18 cellular contexts compared by ENCODE assay signal in the genomic region with DNA sequence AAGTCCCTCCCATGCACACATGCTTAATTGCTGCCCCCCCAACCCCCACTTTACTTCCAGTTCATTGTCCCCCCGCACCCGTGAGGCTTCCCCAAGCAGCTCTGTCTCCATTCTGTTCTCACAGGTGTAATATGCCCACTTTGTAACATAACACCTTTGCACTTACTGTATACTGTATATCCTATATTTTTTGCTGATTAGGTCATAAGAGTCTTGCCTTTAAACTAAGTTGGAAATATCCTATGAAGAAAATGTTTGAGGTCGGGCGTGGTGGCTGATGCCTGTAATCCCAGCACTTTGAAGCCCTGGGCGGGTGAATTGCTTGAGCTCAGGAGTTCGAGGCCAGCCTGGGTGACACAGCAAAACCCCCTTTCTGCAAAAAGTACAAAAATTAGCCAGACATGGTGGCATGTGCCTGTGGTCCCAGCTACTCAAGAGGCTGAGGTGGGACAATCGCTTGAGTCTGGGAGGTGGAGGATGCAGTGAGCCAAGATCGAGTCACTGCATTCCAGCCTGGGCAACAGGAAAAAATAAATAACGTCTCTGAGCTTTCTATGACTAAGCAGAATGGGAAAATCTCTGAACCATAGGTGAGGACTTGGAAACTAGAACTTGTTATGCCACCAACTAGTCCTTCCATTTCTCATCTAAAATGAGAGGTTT.
DNase-seq lines count a peak whose midpoint lies in the region; ATAC-seq, FAIRE-seq and TF ChIP-seq lines count a peak whose summit lies in the region.
"Had no signal": no experiment of that assay in that cellular context is flagged by ENCODE, and none has a peak within 500 bp of the region (broad histone marks: within the 10 kb centered on the region; RNA-seq: fewer than 3 reads in every experiment).

No MANE protein-coding gene starts in this region.

- no peaks in the 10 kb centered on the region for H4K20me1 ChIP-seq in endothelial cell of umbilical vein (replicated peaks; ENCODE audit: control insufficient read depth, extremely low read depth, insufficient read depth, low read length)

- no peak overlapping the region for H3K4me3 Mint-ChIP-seq in activated naive CD8-positive, alpha-beta T cell
- H3K4me3 Mint-ChIP-seq in activated naive CD8-positive, alpha-beta T cell treated with anti-CD3 and anti-CD28 coated beads for 36 hours = no peak overlapping the region
- no peak overlapping the region for H3K4me3 Mint-ChIP-seq in stimulated activated naive B cell treated with anti-CD40 and anti-IgM and Interleukin-4, amounts not matched to agents 10 μg/mL and 1 μg/mL and 100 μg/mL, for 72 hours

- ATAC-seq in stimulated activated naive B cell treated with anti-CD40 and anti-IgM and Interleukin-4, amounts not matched to agents 10 μg/mL and 1 μg/mL and 100 μg/mL, for 72 hours (replicated peaks) = no peak
- no peak for ATAC-seq in HG02884 (IDR thresholded peaks at IDR 0.05; ENCODE audit: unreplicated experiment)
- no peak for ATAC-seq in body of pancreas
- ATAC-seq: gastrocnemius medialis had no signal

- CTCF ChIA-PET in endothelial cell of umbilical vein (lab: Charles Lee) = interaction anchor here (0.7 to 4.2 kb wide), 4 partner anchors 15 to 978 kb away, joined by 3 to 22 read pairs (median 4); no protein-coding TSS in a partner anchor

- H3K27ac ChIP-seq in endothelial cell of umbilical vein (ENCODE audit: insufficient read depth, low read depth, low read length) (peak overlapping the region; percentile 62), adrenal gland (no peak overlapping the region), body of pancreas (no peak overlapping the region)
- H3K27ac ChIP-seq: colonic mucosa, prostate gland had no signal

- H3K4me3 ChIP-seq in endothelial cell of umbilical vein (replicated peaks in 1 of 3; ENCODE audit: insufficient read depth in 1 of 3, low read depth in 1 of 3, low read length in 3 of 3) (no peak overlapping the region), adrenal gland (no peak overlapping the region), body of pancreas (no peak overlapping the region)
- H3K4me3 ChIP-seq: colonic mucosa, gastrocnemius medialis, prostate gland had no signal

- H3K4me1 Mint-ChIP-seq in activated naive CD8-positive, alpha-beta T cell (ENCODE audit: low read depth) = peaks cover 10% of the 10 kb centered on the region
- peaks cover 8% of the 10 kb centered on the region for H3K4me1 Mint-ChIP-seq in activated naive CD8-positive, alpha-beta T cell treated with anti-CD3 and anti-CD28 coated beads for 36 hours
- no peaks in the 10 kb centered on the region for H3K4me1 Mint-ChIP-seq in stimulated activated naive B cell treated with anti-CD40 and anti-IgM and Interleukin-4, amounts not matched to agents 10 μg/mL and 1 μg/mL and 100 μg/mL, for 72 hours

- peak overlapping the region; percentile 10 for H2AFZ ChIP-seq in endothelial cell of umbilical vein (ENCODE audit: low read depth, low read length)

- WGBS in adrenal gland, 4 donors = 84 to 90% (median 87%) methylated on average over 9 of the region's 9 CpGs
- 89% methylated on average over 9 of the region's 9 CpGs for WGBS in body of pancreas, 2 donors

- DNase-seq in activated naive CD8-positive, alpha-beta T cell treated with anti-CD3 and anti-CD28 coated beads for 36 hours = no peak
- DNase-seq in NCI-H460 (ENCODE audit: extremely low read depth, low read depth) (peak; percentile 27), endothelial cell of umbilical vein (ENCODE audit: low read depth, low spot score) (peak; percentile 65), adrenal gland (no peak), body of pancreas (no peak)
- DNase-seq in stimulated activated naive B cell treated with anti-CD40 and anti-IgM and Interleukin-4, amounts not matched to agents 10 μg/mL and 1 μg/mL and 100 μg/mL, for 72 hours = no peak
- DNase-seq: activated CD4-positive, alpha-beta T cell treated with anti-CD3 and anti-CD28 coated beads for 4 hours; activated effector memory CD4-positive, alpha-beta T cell treated with anti-CD3 and anti-CD28 coated beads, Interleukin-2, amount 50 U/mL, for 16 hours; BE2C; colonic mucosa; gastrocnemius medialis; GDM1; Karpas-422; stimulated activated CD4-positive, alpha-beta T cell treated with anti-CD3 and anti-CD28 coated beads, Interleukin-1b, Interleukin-23, amount 100 ng/mL, for 48 hours had no signal

- no TSS peak for BruUV-seq in endothelial cell of umbilical vein (replicated peaks; lab: Mats Ljungman, UMichigan)

- H3K36me3 Mint-ChIP-seq in activated naive CD8-positive, alpha-beta T cell = peaks cover 5% of the 10 kb centered on the region
- peaks cover 16% of the 10 kb centered on the region for H3K36me3 Mint-ChIP-seq in activated naive CD8-positive, alpha-beta T cell treated with anti-CD3 and anti-CD28 coated beads for 36 hours
- peaks cover 20 to 41% of the 10 kb centered on the region in 2 donors for H3K36me3 Mint-ChIP-seq in stimulated activated naive B cell treated with anti-CD40 and anti-IgM and Interleukin-4, amounts not matched to agents 10 μg/mL and 1 μg/mL and 100 μg/mL, for 72 hours

- H3K36me3 ChIP-seq in endothelial cell of umbilical vein (ENCODE audit: control insufficient read depth in 2 of 2, extremely low read depth in 1 of 2, insufficient read depth in 2 of 2, low read length in 2 of 2) = peaks cover 0 to 2% of the 10 kb centered on the region in 2 experiments
- H3K36me3 ChIP-seq in adrenal gland (replicated peaks in 1 of 2) = peaks cover 0 to 10% of the 10 kb centered on the region in 2 donors
- H3K36me3 ChIP-seq in body of pancreas (replicated peaks in 1 of 2; ENCODE audit: insufficient read depth in 1 of 2, low read depth in 2 of 2) = peaks cover 0 to 5% of the 10 kb centered on the region in 2 donors
- H3K36me3 ChIP-seq: colonic mucosa, prostate gland had no signal

- no peaks in the 10 kb centered on the region for H3K27me3 Mint-ChIP-seq in activated naive CD8-positive, alpha-beta T cell
- no peaks in the 10 kb centered on the region for H3K27me3 Mint-ChIP-seq in activated naive CD8-positive, alpha-beta T cell treated with anti-CD3 and anti-CD28 coated beads for 36 hours
- no peaks in the 10 kb centered on the region for H3K27me3 Mint-ChIP-seq in stimulated activated naive B cell treated with anti-CD40 and anti-IgM and Interleukin-4, amounts not matched to agents 10 μg/mL and 1 μg/mL and 100 μg/mL, for 72 hours

- peak overlapping the region; percentile 47 for H3K27ac Mint-ChIP-seq in activated naive CD8-positive, alpha-beta T cell
- H3K27ac Mint-ChIP-seq in activated naive CD8-positive, alpha-beta T cell treated with anti-CD3 and anti-CD28 coated beads for 36 hours = no peak overlapping the region
- H3K27ac Mint-ChIP-seq in stimulated activated naive B cell treated with anti-CD40 and anti-IgM and Interleukin-4, amounts not matched to agents 10 μg/mL and 1 μg/mL and 100 μg/mL, for 72 hours = peak overlapping the region; percentile 25

- intact Hi-C loops in endothelial cell of umbilical vein (cut with micrococcal nuclease) = no loop called here
- intact Hi-C loops in adrenal gland (cut with DNase I) = no loop called here
- intact Hi-C loops in body of pancreas (cut with DNase I) = no loop called here

- H3K4me2 ChIP-seq in endothelial cell of umbilical vein (ENCODE audit: insufficient read depth, low read length) = peak overlapping the region; percentile 26

- H3K79me2 ChIP-seq in endothelial cell of umbilical vein (ENCODE audit: control insufficient read depth, insufficient read depth, low read length) = no peaks in the 10 kb centered on the region

- H3K9me1 ChIP-seq in endothelial cell of umbilical vein (replicated peaks; ENCODE audit: control insufficient read depth, extremely low read depth, insufficient read depth, low read length) = no peaks in the 10 kb centered on the region

- H3K27me3 ChIP-seq in endothelial cell of umbilical vein (ENCODE audit: control insufficient read depth in 2 of 2, insufficient read depth in 2 of 2, low read length in 2 of 2) = no peaks in the 10 kb centered on the region
- no peaks in the 10 kb centered on the region for H3K27me3 ChIP-seq in adrenal gland
- no peaks in the 10 kb centered on the region for H3K27me3 ChIP-seq in body of pancreas
- H3K27me3 ChIP-seq: BE2C, colonic mucosa, gastrocnemius medialis had no signal

- H3K9ac ChIP-seq in endothelial cell of umbilical vein (replicated peaks; ENCODE audit: extremely low read depth, insufficient read depth, low read length) = no peak overlapping the region

- TF ChIP-seq POLR2A in endothelial cell of umbilical vein (IDR thresholded peaks at IDR 0.05; ENCODE audit: low read depth, low read length) (no peak), adrenal gland (IDR thresholded peaks at IDR 0.05) (no peak), body of pancreas (IDR thresholded peaks at IDR 0.05) (no peak)

- no peaks in the 10 kb centered on the region for H3K9me3 Mint-ChIP-seq in activated naive CD8-positive, alpha-beta T cell (ENCODE audit: low read depth)
- H3K9me3 Mint-ChIP-seq in activated naive CD8-positive, alpha-beta T cell treated with anti-CD3 and anti-CD28 coated beads for 36 hours = no peaks in the 10 kb centered on the region
- no peaks in the 10 kb centered on the region for H3K9me3 Mint-ChIP-seq in stimulated activated naive B cell treated with anti-CD40 and anti-IgM and Interleukin-4, amounts not matched to agents 10 μg/mL and 1 μg/mL and 100 μg/mL, for 72 hours

- FAIRE-seq in endothelial cell of umbilical vein (lab: Jason Lieb, UNC) = peak; percentile 61
- FAIRE-seq: islet of Langerhans had no signal

- dilution Hi-C loops in endothelial cell of umbilical vein (cut with MboI; ENCODE audit: extremely low pct_ligation_motif_present, low sequenced_read_pairs) = no loop called here

- H3K4me1 ChIP-seq in endothelial cell of umbilical vein (ENCODE audit: control insufficient read depth, extremely low read depth, insufficient read depth, low read length) (peaks cover 12% of the 10 kb centered on the region), adrenal gland (replicated peaks in 1 of 2) (no peaks in the 10 kb centered on the region), body of pancreas (no peaks in the 10 kb centered on the region)
- H3K4me1 ChIP-seq: colonic mucosa had no signal

- no peaks in the 10 kb centered on the region for H3K9me3 ChIP-seq in endothelial cell of umbilical vein (replicated peaks; ENCODE audit: control insufficient read depth, insufficient read depth, low read length)
- no peaks in the 10 kb centered on the region for H3K9me3 ChIP-seq in adrenal gland (replicated peaks in 1 of 3)
- no peaks in the 10 kb centered on the region for H3K9me3 ChIP-seq in body of pancreas
- H3K9me3 ChIP-seq: BE2C, colonic mucosa, gastrocnemius medialis, prostate gland had no signal

- no peak for TF ChIP-seq CTCF in endothelial cell of umbilical vein (IDR thresholded peaks at IDR 0.05; ENCODE audit: extremely low read depth in 1 of 2, insufficient read depth in 1 of 2, low read depth in 1 of 2, low read length in 2 of 2)
- TF ChIP-seq CTCF in adrenal gland (IDR thresholded peaks at IDR 0.05) = no peak
- TF ChIP-seq CTCF in body of pancreas (IDR thresholded peaks at IDR 0.05) = no peak

- POLR2A ChIA-PET in endothelial cell of umbilical vein (lab: Charles Lee) = interaction anchor here (1.3 kb wide), 1 partner anchor 76 kb away, joined by 3 read pairs; the partner anchor contains the start of gene TNRC6C

TF ChIP-seq in endothelial cell of umbilical vein, 7 proteins besides CTCF, POLR2A, EP300 and RAD21:
- TF ChIP-seq POLR2AphosphoS5 (IDR thresholded peaks at IDR 0.05; ENCODE audit: insufficient read depth, low read depth, low read length) = no peak
- TF ChIP-seq FOS (IDR thresholded peaks at IDR 0.05; ENCODE audit: borderline replicate concordance, insufficient read depth, low read length) = peak; percentile 61

Comparison
In these comparisons a context has a peak if more than half of its experiments do, and no peak if none do; other contexts are left out.
1. DNase-seq: peak in NCI-H460 (single experiment) and endothelial cell of umbilical vein (single experiment); none in activated naive CD8-positive, alpha-beta T cell treated with anti-CD3 and anti-CD28 coated beads for 36 hours (single experiment), stimulated activated naive B cell treated with anti-CD40 and anti-IgM and Interleukin-4, amounts not matched to agents 10 μg/mL and 1 μg/mL and 100 μg/mL, for 72 hours (single experiment), adrenal gland (0 of 7) and body of pancreas (0 of 4).